19 cellular contexts compared by ENCODE assay signal in genomic region chr3:115651599-115651998, GRCh38. TPM values are rescaled to one million over a fixed set of nuclear protein-coding genes. Genes with fewer than 3 reads are reported as not detected.
DNase-seq lines count a peak whose midpoint lies in the region; ATAC-seq and TF ChIP-seq lines count a peak whose summit lies in the region.
"Had no signal": no experiment of that assay in that cellular context is flagged by ENCODE, and none has a peak within 500 bp of the region (broad histone marks: within the 10 kb centered on the region; RNA-seq: fewer than 3 reads in every experiment).

No MANE protein-coding gene starts in this region.

- CTCF ChIA-PET in OCI-LY7 (lab: Charles Lee; ENCODE audit: unreplicated experiment), result no interaction called here

- peak; percentile 41 for ATAC-seq in GM18502 (IDR thresholded peaks at IDR 0.05; ENCODE audit: poor library complexity, unreplicated experiment)
- ATAC-seq in GM21367 (IDR thresholded peaks at IDR 0.05; ENCODE audit: unreplicated experiment), result peak; percentile 25
- ATAC-seq in HG02885 (IDR thresholded peaks at IDR 0.05; ENCODE audit: poor library complexity, unreplicated experiment), result peak; percentile 44
- ATAC-seq: K562 had no signal

- no peak for TF ChIP-seq CTCF in OCI-LY7 (conservative IDR thresholded peaks at IDR 0.05; ENCODE audit: low read length)

- no peak overlapping the region for H3K27ac ChIP-seq in OCI-LY7 (ENCODE audit: low read depth, low read length, poor library complexity, severe bottlenecking)
- H3K27ac ChIP-seq: HL-60 had no signal

- POLR2A ChIA-PET in OCI-LY7 (lab: Charles Lee), result interaction anchor here (0.7 to 1.0 kb wide), 2 partner anchors 11 to 1207 kb away, joined by 3 to 4 read pairs; no protein-coding TSS in a partner anchor

- DNase-seq in OCI-LY7 (ENCODE audit: low spot score) (no peak), HUDEP-2 (lab: John Stamatoyannopoulos, UW; ENCODE audit: unreplicated experiment in 76 of 76) (no peak), foreskin melanocyte (no peak), 8988T (no peak)
- no peak for DNase-seq in activated CD8-positive, alpha-beta memory T cell treated with anti-CD3 and anti-CD28 coated beads, Interleukin-2, amount 50 U/mL, for 48 hours
- DNase-seq: CD4-positive, CD25-positive, alpha-beta regulatory T cell; DMS79; H7; NCI-H1048; NCI-H1694 treated with DMSO at 0.1 percent for 48 hours; NCI-H446 treated with DMSO at 0.1 percent for 48 hours; NCI-H748 treated with DMSO at 0.1 percent for 48 hours; SHP77; T-helper 2 cell had no signal

- no peaks in the 10 kb centered on the region for H4K20me1 ChIP-seq in OCI-LY7 (ENCODE audit: insufficient read depth, low read length)

- H3K4me3 ChIP-seq in OCI-LY7 (ENCODE audit: low read depth, low read length, poor library complexity, severe bottlenecking), result no peak overlapping the region
- H3K4me3 ChIP-seq: K562 had no signal

- H2AFZ ChIP-seq in OCI-LY7 (ENCODE audit: low read length), result peak overlapping the region; percentile 54; the same call in 1 of the 2 replicates

- H3K9me2 ChIP-seq in OCI-LY7 (ENCODE audit: insufficient read depth, low read length), result no peaks in the 10 kb centered on the region

- H3K4me2 ChIP-seq in OCI-LY7 (ENCODE audit: low read length), result peak overlapping the region; percentile 2; the same call in 1 of the 2 replicates

- peaks cover 12% of the 10 kb centered on the region for H3K4me1 ChIP-seq in OCI-LY7 (ENCODE audit: insufficient read depth, low read length, poor library complexity, severe bottlenecking)

- H3K79me2 ChIP-seq in OCI-LY7 (ENCODE audit: insufficient read depth, low read depth, low read length), result no peaks in the 10 kb centered on the region

- no peaks in the 10 kb centered on the region for H3K9me3 ChIP-seq in OCI-LY7 (ENCODE audit: low read length)

- no peaks in the 10 kb centered on the region for H3K36me3 ChIP-seq in OCI-LY7 (ENCODE audit: insufficient read depth, low read length)

- intact Hi-C loops in OCI-LY7 (cut with micrococcal nuclease; ENCODE audit: unreplicated experiment), result no loop called here

- no TSS peak for BruUV-seq in OCI-LY7 (replicated peaks; lab: Mats Ljungman, UMichigan)

RNA-seq across cellular contexts. Expression of gene GAP43, which starts 28.3 kb away (rescaled TPM):
- total RNA-seq in OCI-LY7 (2014; rRNA removed; shearing (Covaris generic)), result not detected in 2 replicates
- not detected in 2 replicates for total RNA-seq in OCI-LY7 (2022)
- total RNA-seq: CD4-positive, CD25-positive, alpha-beta regulatory T cell had no signal
